Comparison of ENCODE assay signal across 8 cellular contexts in the genomic region with DNA sequence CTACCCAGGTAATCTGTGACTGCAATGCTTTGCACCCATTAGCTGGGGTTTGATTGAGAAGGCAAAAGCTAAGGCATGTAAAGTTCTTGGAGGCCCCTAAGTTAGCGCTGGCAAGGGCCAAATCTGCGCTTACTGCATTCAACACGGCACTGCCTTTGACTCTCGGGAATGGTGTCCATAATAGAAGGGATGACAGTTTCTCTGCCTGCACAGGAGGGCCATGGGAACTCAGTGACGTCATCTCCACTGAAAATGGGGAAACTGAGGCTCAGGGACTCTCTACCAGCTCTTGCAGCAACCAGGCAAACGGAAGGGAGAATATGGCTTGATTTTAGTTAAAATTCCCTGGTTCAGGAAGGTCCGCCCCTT.
DNase-seq lines count a peak whose midpoint lies in the region; ATAC-seq, FAIRE-seq and TF ChIP-seq lines count a peak whose summit lies in the region.

No MANE protein-coding gene starts in this region.

- no peak for DNase-seq in HL-60 (ENCODE audit: low read depth in 1 of 2, low spot score in 1 of 2)
- DNase-seq in caudate nucleus (lab: John Stamatoyannopoulos, UW) = no peak
- DNase-seq in H54 (ENCODE audit: insufficient read length, low spot score) = no peak

- H3K9me3 ChIP-seq in mucosa of rectum (ENCODE audit: control insufficient read depth in 2 of 2, low read length in 2 of 2) = no peaks in the 10 kb centered on the region

- H3K4me3 ChIP-seq in ACC112 (ENCODE audit: low read depth, low read length) = peak overlapping the region; percentile 75
- H3K4me3 ChIP-seq in HL-60 (replicated peaks; ENCODE audit: insufficient read depth, low read length) = peak overlapping the region; percentile 50
- peak overlapping the region; percentile 77 to 88 for H3K4me3 ChIP-seq in mucosa of rectum (ENCODE audit: low read length in 2 of 2)

- H3K36me3 ChIP-seq in ACC112 (ENCODE audit: insufficient read depth, low read length) = no peaks in the 10 kb centered on the region
- H3K36me3 ChIP-seq in mucosa of rectum (ENCODE audit: control insufficient read depth in 2 of 2, insufficient read depth in 2 of 2, low read length in 2 of 2) = peaks cover 0 to 2% of the 10 kb centered on the region in 2 donors

- peak overlapping the region; percentile 80 for H2AFZ ChIP-seq in ACC112 (ENCODE audit: low read length, unreplicated experiment)

- TF ChIP-seq POLR2A in H54 (IDR thresholded peaks at IDR 0.05; ENCODE audit: low read depth, low read length) = no peak

- H3K27me3 ChIP-seq in ACC112 (ENCODE audit: insufficient read depth, low read length) (no peaks in the 10 kb centered on the region), HL-60 (ENCODE audit: insufficient read depth, poor library complexity, severe bottlenecking) (no peaks in the 10 kb centered on the region), mucosa of rectum (ENCODE audit: control insufficient read depth in 2 of 2, insufficient read depth in 2 of 2, low read length in 2 of 2) (no peaks in the 10 kb centered on the region)

- H3K79me2 ChIP-seq in ACC112 (ENCODE audit: control insufficient read depth, insufficient read depth, low read length, unreplicated experiment) = no peaks in the 10 kb centered on the region

- FAIRE-seq in H54 (lab: Jason Lieb, UNC) = no peak

- no peak for TF ChIP-seq CTCF in HL-60 (IDR thresholded peaks at IDR 0.05; ENCODE audit: insufficient read depth, low read length)

- ATAC-seq in GM19397 (IDR thresholded peaks at IDR 0.05; ENCODE audit: unreplicated experiment) = no peak
- no peak for ATAC-seq in HG03521 (IDR thresholded peaks at IDR 0.05; ENCODE audit: unreplicated experiment)
- ATAC-seq in GM21737 (IDR thresholded peaks at IDR 0.05; ENCODE audit: unreplicated experiment) = no peak

- H3K4me1 ChIP-seq in ACC112 (ENCODE audit: control insufficient read depth, insufficient read depth, low read length, unreplicated experiment) (peaks cover 11% of the 10 kb centered on the region), mucosa of rectum (ENCODE audit: control insufficient read depth in 2 of 2, insufficient read depth in 2 of 2, low read length in 2 of 2) (peaks cover 13 to 15% of the 10 kb centered on the region in 2 donors)

- H3K27ac ChIP-seq in ACC112 (ENCODE audit: low read depth, low read length) = peak overlapping the region; percentile 90
- peak overlapping the region; percentile 64 for H3K27ac ChIP-seq in HL-60 (replicated peaks)
- H3K27ac ChIP-seq in caudate nucleus (ENCODE audit: low read depth, low read length) = peak overlapping the region; percentile 99
- H3K27ac ChIP-seq in mucosa of rectum (ENCODE audit: low read depth in 2 of 2, low read length in 2 of 2) = peak overlapping the region; percentile 93 to 95

- peak overlapping the region; percentile 72 to 76 for H3K9ac ChIP-seq in mucosa of rectum (ENCODE audit: low read depth in 1 of 2, low read length in 2 of 2)
